ENCODE assay signal across 10 cellular contexts in genomic region chr7:85160223-85160622, GRCh38. TPM values are rescaled to one million over a fixed set of nuclear protein-coding genes. Genes with fewer than 3 reads are reported as not detected.
DNase-seq lines count a peak whose midpoint lies in the region; ATAC-seq and TF ChIP-seq lines count a peak whose summit lies in the region.
"Had no signal": no experiment of that assay in that cellular context is flagged by ENCODE, and none has a peak within 500 bp of the region (broad histone marks: within the 10 kb centered on the region; RNA-seq: fewer than 3 reads in every experiment).

No MANE protein-coding gene starts in this region.

- no peak overlapping the region for H3K27ac Mint-ChIP-seq in stimulated activated effector memory CD8-positive, alpha-beta T cell treated with anti-CD3 and anti-CD28 coated beads, Interleukin-12 subunit alpha, Interleukin-12 subunit beta, amount 100 ng/mL, for 72 hours
- H3K27ac Mint-ChIP-seq: B cell had no signal

- H3K79me2 ChIP-seq in OCI-LY3 (ENCODE audit: low read length): no peaks in the 10 kb centered on the region

- no peaks in the 10 kb centered on the region for H4K20me1 ChIP-seq in OCI-LY3 (ENCODE audit: insufficient read depth, low read length)

- peak; percentile 94 for ATAC-seq in HG02852 (IDR thresholded peaks at IDR 0.05; ENCODE audit: unreplicated experiment)
- ATAC-seq in stimulated activated effector memory CD8-positive, alpha-beta T cell treated with anti-CD3 and anti-CD28 coated beads, Interleukin-12 subunit alpha, Interleukin-12 subunit beta, amount 100 ng/mL, for 72 hours: peak; percentile 28
- ATAC-seq: sciatic nerve had no signal

- no peaks in the 10 kb centered on the region for H3K36me3 Mint-ChIP-seq in stimulated activated effector memory CD8-positive, alpha-beta T cell treated with anti-CD3 and anti-CD28 coated beads, Interleukin-12 subunit alpha, Interleukin-12 subunit beta, amount 100 ng/mL, for 72 hours

- H3K9me3 ChIP-seq in OCI-LY3 (ENCODE audit: insufficient read depth, low read length): no peaks in the 10 kb centered on the region

- no peaks in the 10 kb centered on the region for H3K36me3 ChIP-seq in OCI-LY3 (replicated peaks; ENCODE audit: low read depth, low read length)

- H3K4me2 ChIP-seq in OCI-LY3 (ENCODE audit: low read length): peak overlapping the region; percentile 67

- no peak overlapping the region for H2AFZ ChIP-seq in OCI-LY3 (ENCODE audit: low read depth, low read length)

- H3K4me3 ChIP-seq in OCI-LY3 (ENCODE audit: low read length): peak overlapping the region; percentile 44

- no peak overlapping the region for H3K4me3 Mint-ChIP-seq in stimulated activated effector memory CD8-positive, alpha-beta T cell treated with anti-CD3 and anti-CD28 coated beads, Interleukin-12 subunit alpha, Interleukin-12 subunit beta, amount 100 ng/mL, for 72 hours
- H3K4me3 Mint-ChIP-seq: B cell had no signal

- TF ChIP-seq CTCF in OCI-LY3 (IDR thresholded peaks at IDR 0.05; ENCODE audit: low read depth, low read length): no peak

- no peak overlapping the region for H3K9ac ChIP-seq in OCI-LY3 (ENCODE audit: low read length)

- peaks cover 4% of the 10 kb centered on the region; the same call in 1 of the 2 replicates for H3K27me3 ChIP-seq in OCI-LY3 (ENCODE audit: low read depth, low read length)

- H3K9me3 Mint-ChIP-seq in stimulated activated effector memory CD8-positive, alpha-beta T cell treated with anti-CD3 and anti-CD28 coated beads, Interleukin-12 subunit alpha, Interleukin-12 subunit beta, amount 100 ng/mL, for 72 hours: peaks cover 25% of the 10 kb centered on the region

- H3K4me1 ChIP-seq in OCI-LY3 (ENCODE audit: low read length): peaks cover 24% of the 10 kb centered on the region

- H3K4me1 Mint-ChIP-seq in stimulated activated effector memory CD8-positive, alpha-beta T cell treated with anti-CD3 and anti-CD28 coated beads, Interleukin-12 subunit alpha, Interleukin-12 subunit beta, amount 100 ng/mL, for 72 hours: no peaks in the 10 kb centered on the region

- DNase-seq in activated CD4-positive, alpha-beta T cell treated with anti-CD3 and anti-CD28 coated beads, Interleukin-2, amount 50 U/mL, for 48 hours: peak; percentile 1 to 6
- DNase-seq in activated CD4-positive, alpha-beta T cell treated with anti-CD3 and anti-CD28 coated beads for 1 hour: no peak
- DNase-seq in stimulated activated effector memory CD8-positive, alpha-beta T cell treated with anti-CD3 and anti-CD28 coated beads, Interleukin-12 subunit alpha, Interleukin-12 subunit beta, amount 100 ng/mL, for 72 hours (ENCODE audit: low spot score in 2 of 2): no peak
- no peak for DNase-seq in mucosa of gallbladder (ENCODE audit: low spot score)
- no peak for DNase-seq in iPS-NIHi7 (ENCODE audit: extremely low spot score)
- no peak for DNase-seq in pons (ENCODE audit: low spot score)

- H3K27ac ChIP-seq in OCI-LY3 (ENCODE audit: low read length): no peak overlapping the region

RNA-seq across cellular contexts. Expression of gene SEMA3D, which starts 26.6 kb away (rescaled TPM):
- total RNA-seq in mucosa of gallbladder: 1.4 TPM

Comparison
In these comparisons a context has a peak if more than half of its experiments do, and no peak if none do; other contexts are left out.
1. DNase-seq: peak in activated CD4-positive, alpha-beta T cell treated with anti-CD3 and anti-CD28 coated beads, Interleukin-2, amount 50 U/mL, for 48 hours (2 of 2); none in activated CD4-positive, alpha-beta T cell treated with anti-CD3 and anti-CD28 coated beads for 1 hour (single experiment), stimulated activated effector memory CD8-positive, alpha-beta T cell treated with anti-CD3 and anti-CD28 coated beads, Interleukin-12 subunit alpha, Interleukin-12 subunit beta, amount 100 ng/mL, for 72 hours (0 of 2), mucosa of gallbladder (single experiment), iPS-NIHi7 (single experiment) and pons (single experiment).